Comparison of ENCODE assay signal across 28 cellular contexts in genomic region chr2:203960791-203961190, GRCh38. TPM values are rescaled to one million over a fixed set of nuclear protein-coding genes. Genes with fewer than 3 reads are reported as not detected.
"Had no signal": no experiment of that assay in that cellular context is flagged by ENCODE, and none has a peak within 500 bp of the region (broad histone marks: within the 10 kb centered on the region; RNA-seq: fewer than 3 reads in every experiment).

No MANE protein-coding gene starts in this region.

- DNase-seq: activated B cell treated with CpG ODN at 0.5 μM for 24 hours; activated CD4-positive, alpha-beta T cell treated with anti-CD3 and anti-CD28 coated beads for 36 hours; activated CD4-positive, alpha-beta T cell treated with anti-CD3 and anti-CD28 coated beads, Interleukin-2, amount 50 U/mL, for 4 hours; activated CD8-positive, alpha-beta memory T cell treated with anti-CD3 and anti-CD28 coated beads for 24 hours; activated CD8-positive, alpha-beta memory T cell treated with anti-CD3 and anti-CD28 coated beads, Interleukin-2, amount 50 U/mL, for 4 hours; activated naive CD4-positive, alpha-beta T cell treated with Interleukin-2 at 50 U/mL for 16 hours; activated naive CD8-positive, alpha-beta T cell treated with anti-CD3 and anti-CD28 coated beads, Interleukin-2, amount 10 ng/mL, durations not matched to agents 7 days and 5 days; activated T-cell treated with anti-CD3 and anti-CD28 coated beads, Interleukin-2, amount 50 U/mL, for 4 hours; anterior cingulate cortex; effector CD4-positive, alpha-beta T cell; glutamatergic neuron; left ventricle myocardium inferior; naive thymus-derived CD8-positive, alpha-beta T cell; retina; sigmoid colon; stimulated activated CD4-positive, alpha-beta T cell treated with anti-CD3 and anti-CD28 coated beads, Interleukin-4, amount 100 ng/mL, for 1 hour; stimulated activated naive CD4-positive, alpha-beta T cell; T-cell; T-helper 9 cell; testis had no signal

- H3K4me3 ChIP-seq: left ventricle myocardium inferior, neural progenitor cell, sigmoid colon, testis had no signal

- H3K9ac ChIP-seq: neural progenitor cell had no signal

- ATAC-seq: naive thymus-derived CD8-positive, alpha-beta T cell had no signal

- H2AFZ ChIP-seq: neural progenitor cell had no signal

- H3K27me3 Mint-ChIP-seq: activated B cell treated with CpG ODN at 0.5 μM for 24 hours; activated CD4-positive, alpha-beta T cell treated with anti-CD3 and anti-CD28 coated beads for 36 hours; activated naive CD8-positive, alpha-beta T cell treated with anti-CD3 and anti-CD28 coated beads, Interleukin-2, amount 10 ng/mL, durations not matched to agents 7 days and 5 days; central memory CD8-positive, alpha-beta T cell; naive thymus-derived CD8-positive, alpha-beta T cell; T-cell had no signal

- H3K27me3 ChIP-seq: neural progenitor cell, sigmoid colon, testis had no signal

- H3K4me3 Mint-ChIP-seq: activated B cell treated with CpG ODN at 0.5 μM for 24 hours; activated CD4-positive, alpha-beta T cell treated with anti-CD3 and anti-CD28 coated beads for 36 hours; activated naive CD8-positive, alpha-beta T cell treated with anti-CD3 and anti-CD28 coated beads, Interleukin-2, amount 10 ng/mL, durations not matched to agents 7 days and 5 days; activated T-cell treated with anti-CD3 and anti-CD28 coated beads, Interleukin-2, amount 50 U/mL, for 4 hours; central memory CD8-positive, alpha-beta T cell; dendritic cell treated with granulocyte-macrophage colony-stimulating factor and Interleukin-4, amounts not matched to agents 40 ng/mL and 50 ng/mL, for 4 days; naive thymus-derived CD8-positive, alpha-beta T cell; neural progenitor cell; T-cell; type B pancreatic cell had no signal

- H3K4me2 ChIP-seq: neural progenitor cell had no signal

- H3K27ac ChIP-seq: left ventricle myocardium inferior, neural progenitor cell, sigmoid colon, testis had no signal

- H3K4me1 ChIP-seq: left ventricle myocardium inferior, neural progenitor cell, testis had no signal

- H3K4me1 Mint-ChIP-seq: activated B cell treated with CpG ODN at 0.5 μM for 24 hours, neural progenitor cell had no signal

- H3K36me3 ChIP-seq: left ventricle myocardium inferior, neural progenitor cell, sigmoid colon had no signal

- H3K9me3 ChIP-seq: left ventricle myocardium inferior, sigmoid colon, testis had no signal

- H3K36me3 Mint-ChIP-seq: neural progenitor cell, type B pancreatic cell had no signal

- H3K27ac Mint-ChIP-seq: activated B cell treated with CpG ODN at 0.5 μM for 24 hours; activated naive CD8-positive, alpha-beta T cell treated with anti-CD3 and anti-CD28 coated beads, Interleukin-2, amount 10 ng/mL, durations not matched to agents 7 days and 5 days; dendritic cell treated with granulocyte-macrophage colony-stimulating factor and Interleukin-4, amounts not matched to agents 40 ng/mL and 50 ng/mL, for 4 days; naive thymus-derived CD8-positive, alpha-beta T cell; neural progenitor cell; progenitor cell of endocrine pancreas; type B pancreatic cell had no signal

RNA-seq across cellular contexts. Expression of gene ICOS, which starts 24.2 kb away (rescaled TPM):
- total RNA-seq: activated B cell treated with CpG ODN at 0.5 μM for 24 hours, frontal cortex, left ventricle myocardium inferior, lung microvascular endothelial cell, osteocyte, progenitor cell of endocrine pancreas had no signal
